23 cellular contexts compared by ENCODE assay signal in the genomic region with DNA sequence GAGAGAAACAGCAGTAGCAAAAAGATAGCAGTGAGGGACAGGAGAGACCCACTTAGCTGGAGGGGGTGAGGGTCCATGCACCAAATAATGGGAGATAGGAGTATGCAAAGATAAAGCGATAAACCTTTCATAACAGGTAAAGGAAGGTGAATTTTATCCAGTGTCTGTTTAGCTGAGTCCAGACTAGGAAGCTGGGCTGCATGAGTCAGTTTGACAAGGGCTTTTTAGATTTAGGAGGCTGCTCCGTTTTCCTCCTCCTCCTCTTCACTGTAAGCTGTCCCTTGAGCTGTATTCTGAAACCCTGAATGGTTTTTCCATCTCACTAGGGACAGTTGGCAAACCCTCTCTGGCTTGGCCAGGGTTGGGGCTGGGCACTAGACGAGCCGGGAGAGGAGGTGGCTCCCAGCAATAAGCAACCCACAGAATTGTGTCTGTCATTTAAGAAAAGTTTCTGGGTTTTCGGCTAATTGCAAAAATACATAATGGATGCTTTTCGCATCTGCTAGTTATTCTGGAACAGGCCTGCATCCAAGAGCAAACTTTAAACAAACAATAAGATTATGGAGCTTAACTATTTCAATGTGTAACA. TPM values are rescaled to one million over a fixed set of nuclear protein-coding genes. Genes with fewer than 3 reads are reported as not detected.
DNase-seq lines count a peak whose midpoint lies in the region; ATAC-seq, FAIRE-seq and TF ChIP-seq lines count a peak whose summit lies in the region.
"Had no signal": no experiment of that assay in that cellular context is flagged by ENCODE, and none has a peak within 500 bp of the region (broad histone marks: within the 10 kb centered on the region; RNA-seq: fewer than 3 reads in every experiment).

No MANE protein-coding gene starts in this region.

- no peak overlapping the region for H3K9ac ChIP-seq in endothelial cell of umbilical vein (replicated peaks; ENCODE audit: extremely low read depth, insufficient read depth, low read length)

- H3K4me3 ChIP-seq in AG10803 (ENCODE audit: low read length) (no peak overlapping the region), endothelial cell of umbilical vein (replicated peaks in 1 of 3; ENCODE audit: insufficient read depth in 1 of 3, low read depth in 1 of 3, low read length in 3 of 3) (no peak overlapping the region), mucosa of descending colon (no peak overlapping the region)
- H3K4me3 ChIP-seq: adrenal gland, lung, SJCRH30, upper lobe of right lung had no signal

- TF ChIP-seq POLR2A in endothelial cell of umbilical vein (IDR thresholded peaks at IDR 0.05; ENCODE audit: low read depth, low read length) = no peak

- no peak for FAIRE-seq in endothelial cell of umbilical vein (lab: Jason Lieb, UNC)
- FAIRE-seq: kidney, small intestine, TTC549 had no signal

- in situ Hi-C loops in G401 (cut with HindIII; ENCODE audit: low sequenced_read_pairs) = no loop called here
- in situ Hi-C loops in ACHN (cut with HindIII; ENCODE audit: low pct_ligation_motif_present, low pct_unique_long_range_greater_than_20kb, low sequenced_read_pairs) = no loop called here

- no peaks in the 10 kb centered on the region for H4K20me1 ChIP-seq in endothelial cell of umbilical vein (replicated peaks; ENCODE audit: control insufficient read depth, extremely low read depth, insufficient read depth, low read length)

- intact Hi-C loops in endothelial cell of umbilical vein (cut with micrococcal nuclease) = loop anchor here (1.0 to 2.0 kb wide), 5 partner anchors 37 to 338 kb away; no protein-coding TSS in a partner anchor
- intact Hi-C loops in mucosa of descending colon (cut with DNase I, micrococcal nuclease) = no loop called here

- no peak overlapping the region for H3K4me2 ChIP-seq in endothelial cell of umbilical vein (ENCODE audit: insufficient read depth, low read length)

- BruUV-seq in endothelial cell of umbilical vein (replicated peaks; lab: Mats Ljungman, UMichigan) = no TSS peak

- peaks cover 0 to 2% of the 10 kb centered on the region in 2 experiments for H3K27me3 ChIP-seq in endothelial cell of umbilical vein (ENCODE audit: control insufficient read depth in 2 of 2, insufficient read depth in 2 of 2, low read length in 2 of 2)
- H3K27me3 ChIP-seq: adrenal gland, BE2C, SJCRH30 had no signal

- H3K79me2 ChIP-seq in endothelial cell of umbilical vein (ENCODE audit: control insufficient read depth, insufficient read depth, low read length) = no peaks in the 10 kb centered on the region

- dilution Hi-C loops in endothelial cell of umbilical vein (cut with MboI; ENCODE audit: extremely low pct_ligation_motif_present, low sequenced_read_pairs) = no loop called here

- H3K9me3 ChIP-seq in endothelial cell of umbilical vein (replicated peaks; ENCODE audit: control insufficient read depth, insufficient read depth, low read length) (no peaks in the 10 kb centered on the region), mucosa of descending colon (no peaks in the 10 kb centered on the region)
- H3K9me3 ChIP-seq: adrenal gland, BE2C, SJCRH30, upper lobe of right lung had no signal

- H2AFZ ChIP-seq in endothelial cell of umbilical vein (ENCODE audit: low read depth, low read length) = no peak overlapping the region

- ATAC-seq in mucosa of descending colon (peak; percentile 14), HG02571 (IDR thresholded peaks at IDR 0.05; ENCODE audit: unreplicated experiment) (no peak)

- POLR2A ChIA-PET in endothelial cell of umbilical vein (lab: Charles Lee) = no interaction called here

- DNase-seq in AG10803 (ENCODE audit: low read depth) (peak; percentile 40), G401 (ENCODE audit: low spot score) (peak; percentile 7), endothelial cell of umbilical vein (ENCODE audit: low read depth, low spot score) (peak; percentile 7), mucosa of descending colon (no peak), SKM-1 treated with dmso at 0.1 percent for 144 hours (lab: John Stamatoyannopoulos, UW; ENCODE audit: unreplicated experiment) (no peak), HCEC 1CT (no peak), ACHN (no peak)
- DNase-seq: activated gamma-delta T cell, KG1, upper lobe of right lung had no signal

- H3K27ac ChIP-seq in endothelial cell of umbilical vein (ENCODE audit: insufficient read depth, low read depth, low read length) = no peak overlapping the region
- H3K27ac ChIP-seq: adrenal gland, SJCRH30, upper lobe of right lung had no signal

- H3K9me1 ChIP-seq in endothelial cell of umbilical vein (replicated peaks; ENCODE audit: control insufficient read depth, extremely low read depth, insufficient read depth, low read length) = no peaks in the 10 kb centered on the region

- H3K4me1 ChIP-seq in endothelial cell of umbilical vein (ENCODE audit: control insufficient read depth, extremely low read depth, insufficient read depth, low read length) (no peaks in the 10 kb centered on the region), mucosa of descending colon (ENCODE audit: low read depth) (peaks cover 18% of the 10 kb centered on the region)
- H3K4me1 ChIP-seq: adrenal gland, BE2C, SJCRH30, upper lobe of right lung had no signal

- H3K36me3 ChIP-seq in endothelial cell of umbilical vein (ENCODE audit: control insufficient read depth in 2 of 2, extremely low read depth in 1 of 2, insufficient read depth in 2 of 2, low read length in 2 of 2) (no peaks in the 10 kb centered on the region), mucosa of descending colon (ENCODE audit: low read depth) (no peaks in the 10 kb centered on the region)
- H3K36me3 ChIP-seq: adrenal gland, BE2C, SJCRH30, upper lobe of right lung had no signal

- TF ChIP-seq CTCF in AG10803 (conservative IDR thresholded peaks at IDR 0.05; ENCODE audit: low read length) (no peak), endothelial cell of umbilical vein (IDR thresholded peaks at IDR 0.05; ENCODE audit: extremely low read depth in 1 of 2, insufficient read depth in 1 of 2, low read depth in 1 of 2, low read length in 2 of 2) (no peak), mucosa of descending colon (IDR thresholded peaks at IDR 0.05) (no peak)

- CTCF ChIA-PET in endothelial cell of umbilical vein (lab: Charles Lee) = interaction anchor here (0.6 to 7.7 kb wide), 20 partner anchors 8 to 339 kb away, joined by 3 to 148 read pairs (median 4); a partner anchor contains a TSS

TF ChIP-seq in endothelial cell of umbilical vein, 7 proteins besides CTCF, POLR2A, EP300 and RAD21:
- TF ChIP-seq GATA2 (IDR thresholded peaks at IDR 0.05; ENCODE audit: insufficient read depth, insufficient read length, low read depth, low read length) (no peak), POLR2AphosphoS5 (IDR thresholded peaks at IDR 0.05; ENCODE audit: insufficient read depth, low read depth, low read length) (no peak), JUN (IDR thresholded peaks at IDR 0.05; ENCODE audit: borderline replicate concordance, insufficient read depth, insufficient read length, low read depth) (no peak), FOS (IDR thresholded peaks at IDR 0.05; ENCODE audit: borderline replicate concordance, insufficient read depth, low read length) (no peak), EZH2 (IDR thresholded peaks at IDR 0.05; ENCODE audit: borderline replicate concordance, low read depth, low read length, severe bottlenecking) (no peak), MYC (IDR thresholded peaks at IDR 0.05; ENCODE audit: low read depth, low read length) (no peak)
- TF ChIP-seq, protein P1, sequence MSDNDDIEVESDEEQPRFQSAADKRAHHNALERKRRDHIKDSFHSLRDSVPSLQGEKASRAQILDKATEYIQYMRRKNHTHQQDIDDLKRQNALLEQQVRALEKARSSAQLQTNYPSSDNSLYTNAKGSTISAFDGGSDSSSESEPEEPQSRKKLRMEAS (IDR thresholded peaks at IDR 0.05; ENCODE audit: insufficient read depth, insufficient read length) = no peak

RNA-seq across cellular contexts. Expression of a gene that starts 28.1 kb away (rescaled TPM):
- total RNA-seq in G401 (2014; rRNA removed; shearing (Covaris generic)) = not detected in 2 replicates
- total RNA-seq in endothelial cell of umbilical vein = not detected in 2 replicates
- polyA plus RNA-seq in endothelial cell of umbilical vein = 0.06 TPM in 1 of 2 replicates, not detected in the other
- polyA plus RNA-seq in endothelial cell of umbilical vein (2011; cell fraction: cytosol; rRNA removed) = not detected in 2 replicates
- not detected in 2 replicates for polyA plus RNA-seq in endothelial cell of umbilical vein (2011; cell fraction: nucleus; rRNA removed)
- polyA plus RNA-seq in endothelial cell of umbilical vein (2012) = not detected in 2 replicates
- not detected in 2 replicates for polyA minus RNA-seq in endothelial cell of umbilical vein
- polyA minus RNA-seq in endothelial cell of umbilical vein (2011; cell fraction: cytosol; rRNA and poly(A)+ RNA removed) = not detected
- not detected in 2 replicates for polyA minus RNA-seq in endothelial cell of umbilical vein (2011; cell fraction: nucleus; rRNA and poly(A)+ RNA removed)
- total RNA-seq in mucosa of descending colon = under 1 TPM in 2 of 3 donors, not detected in 1; 0.23 to 0.39 TPM
- total RNA-seq: activated CD8-positive, alpha-beta T cell treated with anti-CD3 and anti-CD28 coated beads for 36 hours; adrenal gland; HT-29; kidney; lung; SJCRH30; subcutaneous adipose tissue; T-helper 1 cell treated with Interleukin-12 subunit alpha and Interleukin-12 subunit beta and Interleukin-4 antibody, amounts not matched to agents 30 ng/mL and 1 ng/mL, for 36 hours; upper lobe of right lung had no signal
- polyA plus RNA-seq: esophagus, small intestine had no signal

RNA-seq across cellular contexts. Expression of a gene that starts 49.8 kb away (rescaled TPM):
- total RNA-seq in G401 (2014; rRNA removed; shearing (Covaris generic)) = 3.3 and 5.8 TPM in 2 replicates
- total RNA-seq in endothelial cell of umbilical vein (0.07 and 0.09 TPM in 2 replicates), mucosa of descending colon (10 to 100 TPM in 2 of 3 donors, 1 to 10 TPM in 1; 7.7 to 24.8 (median 17.1) TPM)
- polyA plus RNA-seq in endothelial cell of umbilical vein = 0.01 and 0.03 TPM in 2 replicates
- 0.01 TPM in 1 of 2 replicates, not detected in the other for polyA plus RNA-seq in endothelial cell of umbilical vein (2011; cell fraction: cytosol; rRNA removed)
- polyA plus RNA-seq in endothelial cell of umbilical vein (2011; cell fraction: nucleus; rRNA removed) = not detected in 2 replicates
- polyA plus RNA-seq in endothelial cell of umbilical vein (2012) = 0.04 and 0.16 TPM in 2 replicates
- polyA minus RNA-seq in endothelial cell of umbilical vein = 0.06 TPM in 1 of 2 replicates, not detected in the other
- 0.51 TPM for polyA minus RNA-seq in endothelial cell of umbilical vein (2011; cell fraction: cytosol; rRNA and poly(A)+ RNA removed)
- 0.10 TPM in 2 replicates for polyA minus RNA-seq in endothelial cell of umbilical vein (2011; cell fraction: nucleus; rRNA and poly(A)+ RNA removed)

RNA-seq across cellular contexts. Expression of a gene that starts 54.4 kb away (rescaled TPM):
- 65.5 and 90.5 TPM in 2 replicates for total RNA-seq in G401 (2014; rRNA removed; shearing (Covaris generic))
- total RNA-seq in endothelial cell of umbilical vein (79.6 and 90.0 TPM in 2 replicates), mucosa of descending colon (100 to 1,000 TPM; 159 to 226 (median 223) TPM)
- polyA plus RNA-seq in endothelial cell of umbilical vein = 9.7 and 16.4 TPM in 2 replicates
- polyA plus RNA-seq in endothelial cell of umbilical vein (2011; cell fraction: cytosol; rRNA removed) = 22.4 and 23.3 TPM in 2 replicates
- polyA plus RNA-seq in endothelial cell of umbilical vein (2011; cell fraction: nucleus; rRNA removed) = 11.1 and 18.8 TPM in 2 replicates
- polyA plus RNA-seq in endothelial cell of umbilical vein (2012) = 75.1 and 99.9 TPM in 2 replicates
- 13.0 and 17.3 TPM in 2 replicates for polyA minus RNA-seq in endothelial cell of umbilical vein
- 60.1 TPM for polyA minus RNA-seq in endothelial cell of umbilical vein (2011; cell fraction: cytosol; rRNA and poly(A)+ RNA removed)
- polyA minus RNA-seq in endothelial cell of umbilical vein (2011; cell fraction: nucleus; rRNA and poly(A)+ RNA removed) = 10.3 and 13.4 TPM in 2 replicates

Comparison
In these comparisons a context has a peak if more than half of its experiments do, and no peak if none do; other contexts are left out.
1. DNase-seq: peak in AG10803 (single experiment), G401 (single experiment) and endothelial cell of umbilical vein (single experiment); none in mucosa of descending colon (0 of 3), SKM-1 treated with dmso at 0.1 percent for 144 hours (single experiment), HCEC 1CT (single experiment) and ACHN (single experiment).